17 cellular contexts compared by ENCODE assay signal in the genomic region with DNA sequence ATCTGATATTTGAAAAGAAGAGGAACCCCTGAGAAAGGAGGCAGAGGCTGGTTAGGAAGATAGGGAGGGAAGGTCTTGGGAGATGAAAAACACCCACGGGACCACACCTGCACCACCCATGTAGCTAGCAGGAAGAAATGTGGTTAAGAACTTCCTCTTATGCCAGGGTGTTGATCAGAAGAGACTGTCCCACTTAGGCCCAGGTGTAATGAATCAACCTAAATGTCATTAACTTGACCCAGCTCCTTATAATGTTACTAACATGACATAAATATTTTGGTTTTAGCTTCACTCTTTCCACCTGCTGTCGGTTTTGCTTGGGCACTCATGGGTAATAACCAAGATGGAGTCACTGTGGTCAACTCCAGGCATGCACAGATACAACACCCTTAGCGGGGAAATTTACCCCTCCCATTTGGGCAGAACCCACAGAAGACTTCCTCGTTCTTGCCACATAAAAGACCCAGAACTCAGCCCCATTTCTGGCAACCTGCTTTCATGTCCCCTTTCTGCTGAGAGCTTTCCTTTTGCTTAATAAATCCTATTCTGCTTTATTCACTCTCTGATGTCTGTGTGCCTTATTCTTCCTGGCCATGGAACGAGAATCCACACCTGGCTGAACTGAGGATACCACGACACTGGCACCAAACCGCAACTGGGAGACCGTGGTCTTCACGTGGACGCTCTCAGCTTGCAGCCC. TPM values are rescaled to one million over a fixed set of nuclear protein-coding genes. Genes with fewer than 3 reads are reported as not detected.
A peak's percentile ranks its signal among the peaks of the same experiment; 100 is the strongest.
DNase-seq lines count a peak whose midpoint lies in the region; TF ChIP-seq lines count a peak whose summit lies in the region.
"Had no signal": no experiment of that assay in that cellular context is flagged by ENCODE, and none has a peak within 500 bp of the region (broad histone marks: within the 10 kb centered on the region; RNA-seq: fewer than 3 reads in every experiment).

No MANE protein-coding gene starts in this region.

- peaks cover 46% of the 10 kb centered on the region for H3K9me3 ChIP-seq in CD8-positive, alpha-beta memory T cell (ENCODE audit: low read length)
- peaks cover 49% of the 10 kb centered on the region for H3K9me3 ChIP-seq in SU-DHL-6 (ENCODE audit: insufficient read depth, low read length)
- peaks cover 42 to 43% of the 10 kb centered on the region in 2 donors for H3K9me3 ChIP-seq in mucosa of rectum (ENCODE audit: control insufficient read depth in 2 of 2, low read length in 2 of 2)

- no peak overlapping the region for H3K27ac ChIP-seq in CD8-positive, alpha-beta memory T cell (ENCODE audit: low read depth, low read length)
- H3K27ac ChIP-seq in SU-DHL-6 (ENCODE audit: low read depth, low read length) (peak overlapping the region; percentile 97), mucosa of rectum (ENCODE audit: low read depth in 2 of 2, low read length in 2 of 2) (no peak overlapping the region)
- H3K27ac ChIP-seq: left ventricle myocardium inferior, stomach had no signal

- H3K27ac Mint-ChIP-seq in CD8-positive, alpha-beta memory T cell, result peak overlapping the region in 1 of 8 donors; percentile 12
- H3K27ac Mint-ChIP-seq: activated T-cell treated with anti-CD3 and anti-CD28 coated beads, Interleukin-2, amount 50 U/mL, for 24 hours; type B pancreatic cell had no signal

- H3K4me2 ChIP-seq in SU-DHL-6 (ENCODE audit: low read depth, low read length, poor library complexity, severe bottlenecking), result peak overlapping the region; percentile 40

- no peaks in the 10 kb centered on the region for H3K27me3 Mint-ChIP-seq in CD8-positive, alpha-beta memory T cell
- H3K27me3 Mint-ChIP-seq: activated T-cell treated with anti-CD3 and anti-CD28 coated beads, Interleukin-2, amount 50 U/mL, for 24 hours; type B pancreatic cell had no signal

- peaks cover 0 to 21% (median 15%) of the 10 kb centered on the region in 3 donors for H3K36me3 Mint-ChIP-seq in CD8-positive, alpha-beta memory T cell

- POLR2A ChIA-PET in CD8-positive, alpha-beta memory T cell (lab: Charles Lee), result no interaction called here

- H3K27me3 ChIP-seq in CD8-positive, alpha-beta memory T cell (ENCODE audit: insufficient read depth, low read length, poor library complexity, severe bottlenecking), result no peaks in the 10 kb centered on the region
- H3K27me3 ChIP-seq in SU-DHL-6 (ENCODE audit: low read length), result no peaks in the 10 kb centered on the region
- no peaks in the 10 kb centered on the region for H3K27me3 ChIP-seq in mucosa of rectum (ENCODE audit: control insufficient read depth in 2 of 2, insufficient read depth in 2 of 2, low read length in 2 of 2)
- H3K27me3 ChIP-seq in H7 (ENCODE audit: control insufficient read depth, insufficient read depth, low read length), result no peaks in the 10 kb centered on the region

- H3K4me3 Mint-ChIP-seq in CD8-positive, alpha-beta memory T cell, result peak overlapping the region in 6 of 7 donors; percentile 23 to 78 (median 41)
- H3K4me3 Mint-ChIP-seq: activated T-cell treated with anti-CD3 and anti-CD28 coated beads, Interleukin-2, amount 50 U/mL, for 24 hours; type B pancreatic cell had no signal

- H3K9me3 Mint-ChIP-seq in CD8-positive, alpha-beta memory T cell, result peaks cover 16 to 87% (median 85%) of the 10 kb centered on the region in 5 donors

- no peak overlapping the region; the same call in 1 of the 2 replicates for H3K9ac ChIP-seq in SU-DHL-6 (ENCODE audit: low read length)
- no peak overlapping the region for H3K9ac ChIP-seq in mucosa of rectum (ENCODE audit: low read depth in 1 of 2, low read length in 2 of 2)

- no peaks in the 10 kb centered on the region for H3K9me2 ChIP-seq in SU-DHL-6 (replicated peaks; ENCODE audit: insufficient read depth, low read length)

- H3K4me1 Mint-ChIP-seq in CD8-positive, alpha-beta memory T cell, result peaks cover 10 to 15% (median 12%) of the 10 kb centered on the region in 3 donors

- no peak overlapping the region for H2AFZ ChIP-seq in SU-DHL-6 (ENCODE audit: low read depth, low read length, severe bottlenecking)

- CTCF ChIA-PET in CD8-positive, alpha-beta memory T cell (lab: Charles Lee), result no interaction called here

- peak overlapping the region; percentile 39 for H3K4me3 ChIP-seq in CD8-positive, alpha-beta memory T cell (ENCODE audit: low read length)
- H3K4me3 ChIP-seq in SU-DHL-6 (ENCODE audit: insufficient read depth, low read length, poor library complexity, severe bottlenecking) (no peak overlapping the region), mucosa of rectum (ENCODE audit: low read length in 2 of 2) (peak overlapping the region; percentile 23 to 38), H7 (ENCODE audit: insufficient read depth, low read depth, low read length) (no peak overlapping the region)
- H3K4me3 ChIP-seq: left ventricle myocardium inferior, stomach had no signal

- H3F3A ChIP-seq in SU-DHL-6 (ENCODE audit: insufficient read depth), result peaks cover 28% of the 10 kb centered on the region

- H3K79me2 ChIP-seq in SU-DHL-6 (ENCODE audit: insufficient read depth, low read length), result no peaks in the 10 kb centered on the region

- intact Hi-C loops in posterior vena cava (cut with DNase I), result loop anchor here in 1 of 2 donors (10.0 kb wide), 1 partner anchor 50 kb away; no protein-coding TSS in a partner anchor

- in situ Hi-C loops in KBM-7 (cut with MboI; ENCODE audit: low pct_unique_long_range_greater_than_20kb, low sequenced_read_pairs), result no loop called here

- peaks cover 7% of the 10 kb centered on the region for H3K4me1 ChIP-seq in CD8-positive, alpha-beta memory T cell (ENCODE audit: insufficient read depth, low read length)
- H3K4me1 ChIP-seq in mucosa of rectum (ENCODE audit: control insufficient read depth in 2 of 2, insufficient read depth in 2 of 2, low read length in 2 of 2), result no peaks in the 10 kb centered on the region
- H3K4me1 ChIP-seq: left ventricle myocardium inferior, stomach had no signal

- no peaks in the 10 kb centered on the region for H3K36me3 ChIP-seq in CD8-positive, alpha-beta memory T cell (ENCODE audit: insufficient read depth, low read length)
- peaks cover 18% of the 10 kb centered on the region for H3K36me3 ChIP-seq in SU-DHL-6 (ENCODE audit: low read length)
- H3K36me3 ChIP-seq in mucosa of rectum (ENCODE audit: control insufficient read depth in 2 of 2, insufficient read depth in 2 of 2, low read length in 2 of 2), result no peaks in the 10 kb centered on the region
- H3K36me3 ChIP-seq in H7 (replicated peaks; ENCODE audit: control insufficient read depth, insufficient read depth, low read length), result no peaks in the 10 kb centered on the region

- no peaks in the 10 kb centered on the region for H4K20me1 ChIP-seq in SU-DHL-6 (ENCODE audit: low read depth, low read length)

- DNase-seq in CD8-positive, alpha-beta memory T cell, result no peak
- DNase-seq in KBM-7 (peak; percentile 5), NCI-H2029 treated with DMSO at 0.1 percent for 48 hours (lab: John Stamatoyannopoulos, UW) (no peak), H7 (no peak), posterior vena cava (ENCODE audit: low spot score) (no peak), A172 (ENCODE audit: low spot score) (no peak)
- DNase-seq: activated CD4-positive, alpha-beta T cell treated with anti-CD3 and anti-CD28 coated beads, Interleukin-2, amount 50 U/mL, for 4 hours; activated naive CD4-positive, alpha-beta T cell treated with anti-CD3 and anti-CD28 coated beads, Interleukin-2, amount 50 U/mL, for 16 hours; activated T-cell treated with anti-CD3 and anti-CD28 coated beads, Interleukin-2, amount 50 U/mL, for 24 hours; Calu3; left ventricle myocardium inferior; NCI-H1694; NCI-H2227 treated with DMSO at 0.1 percent for 48 hours; stomach had no signal

- no peak for TF ChIP-seq CTCF in SU-DHL-6 (IDR thresholded peaks at IDR 0.05; ENCODE audit: insufficient read depth, low read length, poor library complexity, severe bottlenecking)

RNA-seq across cellular contexts. Expression of a gene that starts 46.8 kb away (rescaled TPM):
- total RNA-seq in CD8-positive, alpha-beta memory T cell, result 10 to 100 TPM; 20.8 to 22.1 TPM
- polyA plus RNA-seq in CD8-positive, alpha-beta memory T cell, result 8.6 TPM
- 16.9 and 25.0 TPM in 2 replicates for total RNA-seq in H7 (2014; rRNA removed; shearing (Covaris generic))
- total RNA-seq in posterior vena cava, result 10 to 100 TPM; 17.1 to 18.9 TPM
- not detected in 2 replicates for total RNA-seq in A172 (2014; rRNA removed; shearing (Covaris generic))

Comparison
In these comparisons a context has a peak if more than half of its experiments do, and no peak if none do; other contexts are left out.
1. H3K4me3 ChIP-seq: peak in CD8-positive, alpha-beta memory T cell (single experiment) and mucosa of rectum (2 of 2); none in SU-DHL-6 (single experiment) and H7 (single experiment).
2. RNA of a gene that starts 46.8 kb away (total RNA-seq): 20.8 to 22.1 TPM in CD8-positive, alpha-beta memory T cell, 17.1 to 18.9 TPM in posterior vena cava and 16.9 to 25.0 TPM in H7; not detected in A172; every median in the first group is over 10 times any median in the second.